Comparison of ENCODE assay signal across 1 cellular context in the genomic region with DNA sequence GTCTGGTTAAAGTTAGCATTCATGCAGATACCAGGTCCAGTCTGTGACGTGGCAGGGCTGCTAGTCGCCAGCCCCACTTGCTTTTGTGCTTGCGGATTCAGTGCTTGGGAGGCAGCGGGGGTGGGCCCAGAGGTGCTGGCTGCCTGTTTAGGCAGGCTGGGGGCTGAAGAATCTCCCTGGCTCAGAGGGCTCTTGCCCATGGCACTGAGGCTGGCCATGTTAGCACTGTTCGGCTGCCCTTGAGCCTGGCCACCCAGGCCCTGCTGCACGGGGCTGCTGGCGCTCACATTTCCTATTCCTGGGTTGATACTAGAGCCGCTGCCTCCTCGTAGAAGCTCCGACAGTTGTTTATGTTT.
TF ChIP-seq lines count a peak whose summit lies in the region.

No MANE protein-coding gene starts in this region.

TF ChIP-seq in GM12878, 131 proteins besides CTCF, POLR2A, EP300 and RAD21:
- TF ChIP-seq NR2F1 (conservative IDR thresholded peaks at IDR 0.05) (no peak), PAX5 (IDR thresholded peaks at IDR 0.05; ENCODE audit: borderline replicate concordance, low read depth, low read length) (no peak)
